8 cellular contexts compared by ENCODE assay signal in genomic region chr4:189904420-189905027, GRCh38. TPM values are rescaled to one million over a fixed set of nuclear protein-coding genes. Genes with fewer than 3 reads are reported as not detected.
DNase-seq lines count a peak whose midpoint lies in the region; ATAC-seq and TF ChIP-seq lines count a peak whose summit lies in the region.
"Not testable (repeated sequence)": the region's sequence is repeated elsewhere in the genome, so short reads cannot be mapped to it uniquely, and the experiment has no call there.

No MANE protein-coding gene starts in this region.

- H3K36me3 ChIP-seq in CD8-positive, alpha-beta T cell (ENCODE audit: insufficient read depth, low read length); RWPE2 (ENCODE audit: low read depth); mesendoderm (ENCODE audit: control insufficient read depth, insufficient read depth, low read length): not testable (repeated sequence)

- not testable (repeated sequence) for H3K56ac ChIP-seq in mesendoderm (ENCODE audit: low read length)

- ATAC-seq in CD8-positive, alpha-beta T cell, result not testable (repeated sequence)
- ATAC-seq in GM19397 (IDR thresholded peaks at IDR 0.05; ENCODE audit: unreplicated experiment), result peak; percentile 68
- peak; percentile 89 for ATAC-seq in HG03175 (IDR thresholded peaks at IDR 0.05; ENCODE audit: unreplicated experiment)
- ATAC-seq in RWPE2 (ENCODE audit: low read depth), result peak; percentile 57; the same call in 2 of the 3 replicates

- H3K9me3 ChIP-seq in CD8-positive, alpha-beta T cell (ENCODE audit: low read length); RWPE2 (ENCODE audit: severe bottlenecking): not testable (repeated sequence)

- WGBS in mesendoderm (ENCODE audit: extremely low coverage, insufficient coverage, low lambda C conversion rate), result no CpG with 5 or more reads among the region's 6 CpGs

- not testable (repeated sequence) for H4K8ac ChIP-seq in mesendoderm (ENCODE audit: low read depth, low read length)

- not testable (repeated sequence) for H2AK5ac ChIP-seq in mesendoderm (ENCODE audit: low read length)

- intact Hi-C loops in CD8-positive, alpha-beta T cell (cut with DNase I, micrococcal nuclease), result not testable (repeated sequence)

- DNase-seq in CD8-positive, alpha-beta T cell, result peak in 5 of 7 experiments; percentile 22 to 50 (median 40)
- not testable (repeated sequence) for DNase-seq in RWPE2 (ENCODE audit: low spot score)
- peak; percentile 28 for DNase-seq in activated naive CD4-positive, alpha-beta T cell treated with Interleukin-2 at 50 U/mL for 16 hours
- peak; percentile 79 for DNase-seq in fibroblast of peridontal ligament (ENCODE audit: extremely low read depth)
- DNase-seq in mesendoderm, result peak; percentile 89
- peak in 2 of 3 experiments; percentile 9 to 24 for DNase-seq in stimulated activated CD4-positive, alpha-beta T cell treated with anti-CD3 and anti-CD28 coated beads, TNF-alpha, amount 100 ng/mL, for 24 hours (ENCODE audit: low read depth in 3 of 3)

- H3K18ac ChIP-seq in mesendoderm (ENCODE audit: low read length), result not testable (repeated sequence)

- H3K4me1 Mint-ChIP-seq in CD8-positive, alpha-beta T cell (ENCODE audit: low read depth), result not testable (repeated sequence)

- not testable (repeated sequence) for H3K4ac ChIP-seq in mesendoderm (ENCODE audit: low read depth, low read length)

- CTCF ChIA-PET in CD8-positive, alpha-beta T cell (lab: Charles Lee), result interaction anchor here (0.7 to 1.5 kb wide), 4 partner anchors 9 to 40 kb away, joined by 3 to 6 read pairs (median 4); no protein-coding TSS in a partner anchor

- not testable (repeated sequence) for H3K36me3 Mint-ChIP-seq in CD8-positive, alpha-beta T cell

- not testable (repeated sequence) for H3K4me3 ChIP-seq in CD8-positive, alpha-beta T cell (ENCODE audit: low read depth, low read length); RWPE2 (ENCODE audit: severe bottlenecking); mesendoderm (ENCODE audit: low read length)

- not testable (repeated sequence) for H3K27ac ChIP-seq in CD8-positive, alpha-beta T cell (ENCODE audit: low read depth, low read length); RWPE2 (ENCODE audit: poor library complexity, severe bottlenecking); mesendoderm (ENCODE audit: low read depth, low read length)

- not testable (repeated sequence) for H3K27me3 ChIP-seq in CD8-positive, alpha-beta T cell (ENCODE audit: insufficient read depth, low read length); RWPE2 (ENCODE audit: insufficient read depth, poor library complexity, severe bottlenecking); mesendoderm (ENCODE audit: insufficient read depth, low read length, poor library complexity)

- H3K27ac Mint-ChIP-seq in CD8-positive, alpha-beta T cell, result not testable (repeated sequence)

- not testable (repeated sequence) for H2BK15ac ChIP-seq in mesendoderm (replicated peaks; ENCODE audit: low read depth)

- H3K4me2 ChIP-seq in mesendoderm (ENCODE audit: low read length), result not testable (repeated sequence)

- H4K5ac ChIP-seq in mesendoderm (ENCODE audit: low read length), result not testable (repeated sequence)

- TF ChIP-seq CTCF in CD8-positive, alpha-beta T cell (IDR thresholded peaks at IDR 0.05), result peak; percentile 64
- TF ChIP-seq CTCF in RWPE2 (IDR thresholded peaks at IDR 0.05; ENCODE audit: poor library complexity, severe bottlenecking), result peak; percentile 65

- not testable (repeated sequence) for H2BK5ac ChIP-seq in mesendoderm (ENCODE audit: low read length)

- H3K4me3 Mint-ChIP-seq in CD8-positive, alpha-beta T cell, result not testable (repeated sequence)

- not testable (repeated sequence) for H3K79me1 ChIP-seq in mesendoderm (ENCODE audit: low read length)

- not testable (repeated sequence) for H3K27me3 Mint-ChIP-seq in CD8-positive, alpha-beta T cell (ENCODE audit: low read depth)

- H3K79me2 ChIP-seq in mesendoderm (ENCODE audit: control insufficient read depth, insufficient read depth, low read length), result not testable (repeated sequence)

- H3K23ac ChIP-seq in mesendoderm (ENCODE audit: low read length), result not testable (repeated sequence)

- H3K9ac ChIP-seq in mesendoderm (ENCODE audit: low read length), result not testable (repeated sequence)

- POLR2A ChIA-PET in CD8-positive, alpha-beta T cell (lab: Charles Lee), result not testable (repeated sequence)

- H2BK120ac ChIP-seq in mesendoderm (ENCODE audit: low read depth, low read length), result not testable (repeated sequence)

- H3K4me1 ChIP-seq in CD8-positive, alpha-beta T cell (ENCODE audit: insufficient read depth, low read length); RWPE2 (ENCODE audit: insufficient read depth, poor library complexity, severe bottlenecking); mesendoderm (ENCODE audit: control insufficient read depth, low read depth, low read length): not testable (repeated sequence)

- H3K9me3 Mint-ChIP-seq in CD8-positive, alpha-beta T cell, result not testable (repeated sequence)

RNA-seq across cellular contexts. Expression of gene FRG1, which starts 36.1 kb away (rescaled TPM):
- 10 to 100 TPM; 67.9 to 68.5 TPM for total RNA-seq in CD8-positive, alpha-beta T cell
- 95.0 TPM for polyA plus RNA-seq in mesendoderm (2013, experiment 1 of 2)
- 95.7 TPM for polyA plus RNA-seq in mesendoderm (2013, experiment 2 of 2)
